Comparison of ENCODE assay signal across 2 cellular contexts in the genomic region with DNA sequence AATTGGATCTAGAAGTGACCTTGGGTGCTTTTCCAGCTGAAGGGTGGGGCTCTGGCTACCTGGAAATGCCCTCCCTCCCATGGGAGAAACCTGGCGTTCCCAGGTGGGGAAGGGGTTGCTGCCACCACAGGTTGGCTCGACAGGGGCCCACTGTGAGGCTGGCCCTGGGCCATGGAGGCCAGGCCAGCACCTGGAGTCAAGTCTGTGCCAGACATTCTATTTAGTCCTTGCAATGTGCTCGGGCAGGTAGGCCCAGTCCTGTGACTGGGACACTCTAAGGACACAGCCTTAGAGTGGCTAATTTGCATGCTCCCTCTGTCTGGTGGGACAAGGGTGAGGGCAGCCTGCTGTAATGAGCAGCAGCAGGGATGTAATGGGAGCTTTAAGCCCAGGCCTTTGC.
TF ChIP-seq lines count a peak whose summit lies in the region.

No MANE protein-coding gene starts in this region.

TF ChIP-seq in GM23338, 12 proteins besides CTCF, POLR2A, EP300 and RAD21:
- TF ChIP-seq, protein P1, sequence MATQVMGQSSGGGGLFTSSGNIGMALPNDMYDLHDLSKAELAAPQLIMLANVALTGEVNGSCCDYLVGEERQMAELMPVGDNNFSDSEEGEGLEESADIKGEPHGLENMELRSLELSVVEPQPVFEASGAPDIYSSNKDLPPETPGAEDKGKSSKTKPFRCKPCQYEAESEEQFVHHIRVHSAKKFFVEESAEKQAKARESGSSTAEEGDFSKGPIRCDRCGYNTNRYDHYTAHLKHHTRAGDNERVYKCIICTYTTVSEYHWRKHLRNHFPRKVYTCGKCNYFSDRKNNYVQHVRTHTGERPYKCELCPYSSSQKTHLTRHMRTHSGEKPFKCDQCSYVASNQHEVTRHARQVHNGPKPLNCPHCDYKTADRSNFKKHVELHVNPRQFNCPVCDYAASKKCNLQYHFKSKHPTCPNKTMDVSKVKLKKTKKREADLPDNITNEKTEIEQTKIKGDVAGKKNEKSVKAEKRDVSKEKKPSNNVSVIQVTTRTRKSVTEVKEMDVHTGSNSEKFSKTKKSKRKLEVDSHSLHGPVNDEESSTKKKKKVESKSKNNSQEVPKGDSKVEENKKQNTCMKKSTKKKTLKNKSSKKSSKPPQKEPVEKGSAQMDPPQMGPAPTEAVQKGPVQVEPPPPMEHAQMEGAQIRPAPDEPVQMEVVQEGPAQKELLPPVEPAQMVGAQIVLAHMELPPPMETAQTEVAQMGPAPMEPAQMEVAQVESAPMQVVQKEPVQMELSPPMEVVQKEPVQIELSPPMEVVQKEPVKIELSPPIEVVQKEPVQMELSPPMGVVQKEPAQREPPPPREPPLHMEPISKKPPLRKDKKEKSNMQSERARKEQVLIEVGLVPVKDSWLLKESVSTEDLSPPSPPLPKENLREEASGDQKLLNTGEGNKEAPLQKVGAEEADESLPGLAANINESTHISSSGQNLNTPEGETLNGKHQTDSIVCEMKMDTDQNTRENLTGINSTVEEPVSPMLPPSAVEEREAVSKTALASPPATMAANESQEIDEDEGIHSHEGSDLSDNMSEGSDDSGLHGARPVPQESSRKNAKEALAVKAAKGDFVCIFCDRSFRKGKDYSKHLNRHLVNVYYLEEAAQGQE (IDR thresholded peaks at IDR 0.05; ENCODE audit: unreplicated experiment), result no peak
- TF ChIP-seq, protein P2, sequence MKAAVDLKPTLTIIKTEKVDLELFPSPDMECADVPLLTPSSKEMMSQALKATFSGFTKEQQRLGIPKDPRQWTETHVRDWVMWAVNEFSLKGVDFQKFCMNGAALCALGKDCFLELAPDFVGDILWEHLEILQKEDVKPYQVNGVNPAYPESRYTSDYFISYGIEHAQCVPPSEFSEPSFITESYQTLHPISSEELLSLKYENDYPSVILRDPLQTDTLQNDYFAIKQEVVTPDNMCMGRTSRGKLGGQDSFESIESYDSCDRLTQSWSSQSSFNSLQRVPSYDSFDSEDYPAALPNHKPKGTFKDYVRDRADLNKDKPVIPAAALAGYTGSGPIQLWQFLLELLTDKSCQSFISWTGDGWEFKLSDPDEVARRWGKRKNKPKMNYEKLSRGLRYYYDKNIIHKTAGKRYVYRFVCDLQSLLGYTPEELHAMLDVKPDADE (IDR thresholded peaks at IDR 0.05), result no peak
- TF ChIP-seq EZH2phosphoT487 (IDR thresholded peaks at IDR 0.05; ENCODE audit: unreplicated experiment), result no peak
- no peak for TF ChIP-seq CREB1 (CRISPR knock-in tag; IDR thresholded peaks at IDR 0.05; ENCODE audit: low read depth)
- no peak for TF ChIP-seq ZNF114 (CRISPR knock-in tag; IDR thresholded peaks at IDR 0.05)
- TF ChIP-seq STAT1 (IDR thresholded peaks at IDR 0.05; ENCODE audit: unreplicated experiment), result no peak
- no peak for TF ChIP-seq EZH2 (IDR thresholded peaks at IDR 0.05; ENCODE audit: low read depth, unreplicated experiment)
- TF ChIP-seq, protein P3, sequence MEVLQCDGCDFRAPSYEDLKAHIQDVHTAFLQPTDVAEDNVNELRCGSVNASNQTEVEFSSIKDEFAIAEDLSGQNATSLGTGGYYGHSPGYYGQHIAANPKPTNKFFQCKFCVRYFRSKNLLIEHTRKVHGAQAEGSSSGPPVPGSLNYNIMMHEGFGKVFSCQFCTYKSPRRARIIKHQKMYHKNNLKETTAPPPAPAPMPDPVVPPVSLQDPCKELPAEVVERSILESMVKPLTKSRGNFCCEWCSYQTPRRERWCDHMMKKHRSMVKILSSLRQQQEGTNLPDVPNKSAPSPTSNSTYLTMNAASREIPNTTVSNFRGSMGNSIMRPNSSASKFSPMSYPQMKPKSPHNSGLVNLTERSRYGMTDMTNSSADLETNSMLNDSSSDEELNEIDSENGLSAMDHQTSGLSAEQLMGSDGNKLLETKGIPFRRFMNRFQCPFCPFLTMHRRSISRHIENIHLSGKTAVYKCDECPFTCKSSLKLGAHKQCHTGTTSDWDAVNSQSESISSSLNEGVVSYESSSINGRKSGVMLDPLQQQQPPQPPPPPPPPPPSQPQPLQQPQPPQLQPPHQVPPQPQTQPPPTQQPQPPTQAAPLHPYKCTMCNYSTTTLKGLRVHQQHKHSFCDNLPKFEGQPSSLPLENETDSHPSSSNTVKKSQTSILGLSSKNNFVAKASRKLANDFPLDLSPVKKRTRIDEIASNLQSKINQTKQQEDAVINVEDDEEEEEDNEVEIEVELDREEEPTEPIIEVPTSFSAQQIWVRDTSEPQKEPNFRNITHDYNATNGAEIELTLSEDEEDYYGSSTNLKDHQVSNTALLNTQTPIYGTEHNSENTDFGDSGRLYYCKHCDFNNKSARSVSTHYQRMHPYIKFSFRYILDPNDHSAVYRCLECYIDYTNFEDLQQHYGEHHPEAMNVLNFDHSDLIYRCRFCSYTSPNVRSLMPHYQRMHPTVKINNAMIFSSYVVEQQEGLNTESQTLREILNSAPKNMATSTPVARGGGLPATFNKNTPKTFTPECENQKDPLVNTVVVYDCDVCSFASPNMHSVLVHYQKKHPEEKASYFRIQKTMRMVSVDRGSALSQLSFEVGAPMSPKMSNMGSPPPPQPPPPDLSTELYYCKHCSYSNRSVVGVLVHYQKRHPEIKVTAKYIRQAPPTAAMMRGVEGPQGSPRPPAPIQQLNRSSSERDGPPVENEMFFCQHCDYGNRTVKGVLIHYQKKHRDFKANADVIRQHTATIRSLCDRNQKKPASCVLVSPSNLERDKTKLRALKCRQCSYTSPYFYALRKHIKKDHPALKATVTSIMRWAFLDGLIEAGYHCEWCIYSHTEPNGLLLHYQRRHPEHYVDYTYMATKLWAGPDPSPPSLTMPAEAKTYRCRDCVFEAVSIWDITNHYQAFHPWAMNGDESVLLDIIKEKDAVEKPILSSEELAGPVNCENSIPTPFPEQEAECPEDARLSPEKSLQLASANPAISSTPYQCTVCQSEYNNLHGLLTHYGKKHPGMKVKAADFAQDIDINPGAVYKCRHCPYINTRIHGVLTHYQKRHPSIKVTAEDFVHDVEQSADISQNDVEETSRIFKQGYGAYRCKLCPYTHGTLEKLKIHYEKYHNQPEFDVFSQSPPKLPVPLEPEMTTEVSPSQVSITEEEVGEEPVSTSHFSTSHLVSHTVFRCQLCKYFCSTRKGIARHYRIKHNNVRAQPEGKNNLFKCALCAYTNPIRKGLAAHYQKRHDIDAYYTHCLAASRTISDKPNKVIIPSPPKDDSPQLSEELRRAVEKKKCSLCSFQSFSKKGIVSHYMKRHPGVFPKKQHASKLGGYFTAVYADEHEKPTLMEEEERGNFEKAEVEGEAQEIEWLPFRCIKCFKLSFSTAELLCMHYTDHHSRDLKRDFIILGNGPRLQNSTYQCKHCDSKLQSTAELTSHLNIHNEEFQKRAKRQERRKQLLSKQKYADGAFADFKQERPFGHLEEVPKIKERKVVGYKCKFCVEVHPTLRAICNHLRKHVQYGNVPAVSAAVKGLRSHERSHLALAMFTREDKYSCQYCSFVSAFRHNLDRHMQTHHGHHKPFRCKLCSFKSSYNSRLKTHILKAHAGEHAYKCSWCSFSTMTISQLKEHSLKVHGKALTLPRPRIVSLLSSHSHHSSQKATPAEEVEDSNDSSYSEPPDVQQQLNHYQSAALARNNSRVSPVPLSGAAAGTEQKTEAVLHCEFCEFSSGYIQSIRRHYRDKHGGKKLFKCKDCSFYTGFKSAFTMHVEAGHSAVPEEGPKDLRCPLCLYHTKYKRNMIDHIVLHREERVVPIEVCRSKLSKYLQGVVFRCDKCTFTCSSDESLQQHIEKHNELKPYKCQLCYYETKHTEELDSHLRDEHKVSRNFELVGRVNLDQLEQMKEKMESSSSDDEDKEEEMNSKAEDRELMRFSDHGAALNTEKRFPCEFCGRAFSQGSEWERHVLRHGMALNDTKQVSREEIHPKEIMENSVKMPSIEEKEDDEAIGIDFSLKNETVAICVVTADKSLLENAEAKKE (CRISPR knock-in tag; IDR thresholded peaks at IDR 0.05), result no peak

TF ChIP-seq in H1, 55 proteins besides CTCF, POLR2A, EP300 and RAD21:
- TF ChIP-seq, protein P4, sequence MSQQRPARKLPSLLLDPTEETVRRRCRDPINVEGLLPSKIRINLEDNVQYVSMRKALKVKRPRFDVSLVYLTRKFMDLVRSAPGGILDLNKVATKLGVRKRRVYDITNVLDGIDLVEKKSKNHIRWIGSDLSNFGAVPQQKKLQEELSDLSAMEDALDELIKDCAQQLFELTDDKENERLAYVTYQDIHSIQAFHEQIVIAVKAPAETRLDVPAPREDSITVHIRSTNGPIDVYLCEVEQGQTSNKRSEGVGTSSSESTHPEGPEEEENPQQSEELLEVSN (IDR thresholded peaks at IDR 0.05), result no peak
- TF ChIP-seq, protein P5, sequence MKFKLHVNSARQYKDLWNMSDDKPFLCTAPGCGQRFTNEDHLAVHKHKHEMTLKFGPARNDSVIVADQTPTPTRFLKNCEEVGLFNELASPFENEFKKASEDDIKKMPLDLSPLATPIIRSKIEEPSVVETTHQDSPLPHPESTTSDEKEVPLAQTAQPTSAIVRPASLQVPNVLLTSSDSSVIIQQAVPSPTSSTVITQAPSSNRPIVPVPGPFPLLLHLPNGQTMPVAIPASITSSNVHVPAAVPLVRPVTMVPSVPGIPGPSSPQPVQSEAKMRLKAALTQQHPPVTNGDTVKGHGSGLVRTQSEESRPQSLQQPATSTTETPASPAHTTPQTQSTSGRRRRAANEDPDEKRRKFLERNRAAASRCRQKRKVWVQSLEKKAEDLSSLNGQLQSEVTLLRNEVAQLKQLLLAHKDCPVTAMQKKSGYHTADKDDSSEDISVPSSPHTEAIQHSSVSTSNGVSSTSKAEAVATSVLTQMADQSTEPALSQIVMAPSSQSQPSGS (IDR thresholded peaks at IDR 0.05; ENCODE audit: low read length), result no peak
- TF ChIP-seq BRCA1 (IDR thresholded peaks at IDR 0.05; ENCODE audit: low read depth, low read length), result no peak
- no peak for TF ChIP-seq RFX5 (IDR thresholded peaks at IDR 0.05; ENCODE audit: borderline replicate concordance, low read depth, low read length)
- TF ChIP-seq KDM1A (IDR thresholded peaks at IDR 0.05; ENCODE audit: borderline replicate concordance, low read length), result no peak
- peak; percentile 72; the same call in 1 of the 2 replicates for TF ChIP-seq POLR2AphosphoS5 (IDR thresholded peaks at IDR 0.05; ENCODE audit: low read depth, low read length)
- no peak for TF ChIP-seq KDM5A (IDR thresholded peaks at IDR 0.05; ENCODE audit: low read length)
- no peak for TF ChIP-seq SUZ12 (IDR thresholded peaks at IDR 0.05; ENCODE audit: low read length)
- no peak for TF ChIP-seq SP1 (IDR thresholded peaks at IDR 0.05; ENCODE audit: low read depth, low read length)
TF ChIP-seq in H1: peak in this region for 1.
